ENCODE assay signal across 19 cellular contexts in the genomic region with DNA sequence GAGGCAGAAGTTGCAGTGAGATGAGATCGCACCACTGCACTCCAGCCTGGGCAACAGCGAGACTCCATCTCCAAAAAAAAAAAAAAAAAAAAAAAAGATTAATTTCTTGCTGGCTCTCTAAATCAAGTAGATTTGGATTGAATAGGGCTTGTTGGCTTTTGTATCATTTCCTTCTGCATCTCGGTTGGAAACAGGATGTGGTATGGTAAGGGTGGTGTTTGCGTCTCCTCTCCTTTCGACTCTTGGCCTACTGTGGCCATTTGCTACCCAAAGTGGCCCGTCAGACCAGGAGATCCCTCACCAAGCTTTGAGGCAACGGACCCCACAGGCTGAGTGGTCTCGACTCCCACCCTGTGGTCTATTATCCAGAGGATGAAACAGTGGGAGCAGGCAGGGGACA.
DNase-seq lines count a peak whose midpoint lies in the region; TF ChIP-seq lines count a peak whose summit lies in the region.
"Had no signal": no experiment of that assay in that cellular context is flagged by ENCODE, and none has a peak within 500 bp of the region (broad histone marks: within the 10 kb centered on the region; RNA-seq: fewer than 3 reads in every experiment).

No MANE protein-coding gene starts in this region.

- peak overlapping the region; percentile 76 for H2AFZ ChIP-seq in Loucy (ENCODE audit: low read length)

- DNase-seq in NOMO-1 treated with DMSO at 0.1 percent for 48 hours (lab: John Stamatoyannopoulos, UW; ENCODE audit: unreplicated experiment) (peak; percentile 51), UCSD-AML1 (lab: John Stamatoyannopoulos, UW; ENCODE audit: unreplicated experiment) (peak; percentile 14), NCI-H2107 (lab: John Stamatoyannopoulos, UW) (no peak), HUDEP-2 (lab: John Stamatoyannopoulos, UW; ENCODE audit: unreplicated experiment in 76 of 76) (no peak), cardiac septum (ENCODE audit: low spot score) (no peak), vagina (ENCODE audit: extremely low spot score in 2 of 2) (no peak)
- DNase-seq: CD8-positive, alpha-beta T cell; DND-41; Kasumi-1; MG63; NCI-H1694; NCI-H2081; NCI-H2171 treated with DMSO at 0.1 percent for 48 hours; NCI-H524 treated with DMSO at 0.1 percent for 48 hours; SIG-M5; T-cell had no signal

- no peaks in the 10 kb centered on the region for H3K9me2 ChIP-seq in Loucy (replicated peaks; ENCODE audit: low read depth, low read length)

- TF ChIP-seq POLR2A in vagina (IDR thresholded peaks at IDR 0.05): no peak

- 0 out of 22 replicates have a peak, but pooled peaks cover 0 to 4% (median 0%) of the 10 kb centered on the region in 11 experiments for H3K27me3 ChIP-seq in BLaER1 treated with 17β-estradiol and CSF1 and Interleukin-3, amounts not matched to agents 10 nM and 100 nM
- H3K27me3 ChIP-seq in Loucy (ENCODE audit: insufficient read depth, low read length, poor library complexity, severe bottlenecking) (no peaks in the 10 kb centered on the region), vagina (no peaks in the 10 kb centered on the region)
- H3K27me3 ChIP-seq: MG63 had no signal

- no peaks in the 10 kb centered on the region for H4K20me1 ChIP-seq in BLaER1 treated with 17β-estradiol and CSF1 and Interleukin-3, amounts not matched to agents 10 nM and 100 nM
- H4K20me1 ChIP-seq in Loucy (ENCODE audit: insufficient read depth, low read length, poor library complexity, severe bottlenecking): no peaks in the 10 kb centered on the region

- H3K27ac ChIP-seq in BLaER1 treated with 17β-estradiol and CSF1 and Interleukin-3, amounts not matched to agents 10 nM and 100 nM: peak overlapping the region in 2 of 11 experiments; percentile 16 to 54; a peak in 3 of 22 replicates
- no peak overlapping the region for H3K27ac ChIP-seq in vagina

- peak overlapping the region; percentile 65 to 82 (median 75) for H3K4me2 ChIP-seq in BLaER1 treated with 17β-estradiol and CSF1 and Interleukin-3, amounts not matched to agents 10 nM and 100 nM
- peak overlapping the region; percentile 62 for H3K4me2 ChIP-seq in Loucy (ENCODE audit: low read depth, low read length, poor library complexity, severe bottlenecking)

- H3F3A ChIP-seq in Loucy (ENCODE audit: low read depth): peaks cover 7% of the 10 kb centered on the region; the same call in 1 of the 2 replicates

- H3K79me2 ChIP-seq in Loucy (ENCODE audit: insufficient read depth, low read length): no peaks in the 10 kb centered on the region

- peaks cover 0 to 12% (median 0%) of the 10 kb centered on the region in 11 experiments; a peak in 4 of 22 replicates for H3K9me3 ChIP-seq in BLaER1 treated with 17β-estradiol and CSF1 and Interleukin-3, amounts not matched to agents 10 nM and 100 nM (replicated peaks in 1 of 11)
- H3K9me3 ChIP-seq in Loucy (ENCODE audit: insufficient read depth, low read depth, low read length) (no peaks in the 10 kb centered on the region), vagina (no peaks in the 10 kb centered on the region)
- H3K9me3 ChIP-seq: MG63 had no signal

- intact Hi-C loops in cardiac septum (cut with DNase I) (no loop called here), vagina (cut with DNase I) (no loop called here)

- H3K36me3 ChIP-seq in BLaER1 treated with 17β-estradiol and CSF1 and Interleukin-3, amounts not matched to agents 10 nM and 100 nM: no peaks in the 10 kb centered on the region
- H3K36me3 ChIP-seq in Loucy (ENCODE audit: insufficient read depth, low read length) (no peaks in the 10 kb centered on the region), vagina (no peaks in the 10 kb centered on the region)
- H3K36me3 ChIP-seq: MG63 had no signal

- no peak overlapping the region for H3K4me3 ChIP-seq in BLaER1 treated with 17β-estradiol and CSF1 and Interleukin-3, amounts not matched to agents 10 nM and 100 nM
- H3K4me3 ChIP-seq in Loucy (ENCODE audit: low read length, poor library complexity, severe bottlenecking) (peak overlapping the region; percentile 43), vagina (no peak overlapping the region)
- H3K4me3 ChIP-seq: GM12878, MG63 had no signal

- no peak for TF ChIP-seq CTCF in Loucy (conservative IDR thresholded peaks at IDR 0.05; ENCODE audit: low read length)
- TF ChIP-seq CTCF in vagina (IDR thresholded peaks at IDR 0.05): no peak

- no peak overlapping the region for H3K9ac ChIP-seq in BLaER1 treated with 17β-estradiol and CSF1 and Interleukin-3, amounts not matched to agents 10 nM and 100 nM
- no peak overlapping the region for H3K9ac ChIP-seq in Loucy (ENCODE audit: low read depth, low read length, poor library complexity, severe bottlenecking)

- peaks cover 32 to 58% (median 50%) of the 10 kb centered on the region in 10 experiments for H3K4me1 ChIP-seq in BLaER1 treated with 17β-estradiol and CSF1 and Interleukin-3, amounts not matched to agents 10 nM and 100 nM
- H3K4me1 ChIP-seq in Loucy (ENCODE audit: insufficient read depth, low read length, poor library complexity, severe bottlenecking) (peaks cover 39% of the 10 kb centered on the region), vagina (peaks cover 10% of the 10 kb centered on the region)

Comparison
In these comparisons a context has a peak if more than half of its experiments do, and no peak if none do; other contexts are left out.
1. DNase-seq: peak in NOMO-1 treated with DMSO at 0.1 percent for 48 hours (single experiment) and UCSD-AML1 (single experiment); none in NCI-H2107 (single experiment), HUDEP-2 (0 of 76), cardiac septum (single experiment) and vagina (0 of 2).